ENCODE assay signal across 1 cellular context in the genomic region with DNA sequence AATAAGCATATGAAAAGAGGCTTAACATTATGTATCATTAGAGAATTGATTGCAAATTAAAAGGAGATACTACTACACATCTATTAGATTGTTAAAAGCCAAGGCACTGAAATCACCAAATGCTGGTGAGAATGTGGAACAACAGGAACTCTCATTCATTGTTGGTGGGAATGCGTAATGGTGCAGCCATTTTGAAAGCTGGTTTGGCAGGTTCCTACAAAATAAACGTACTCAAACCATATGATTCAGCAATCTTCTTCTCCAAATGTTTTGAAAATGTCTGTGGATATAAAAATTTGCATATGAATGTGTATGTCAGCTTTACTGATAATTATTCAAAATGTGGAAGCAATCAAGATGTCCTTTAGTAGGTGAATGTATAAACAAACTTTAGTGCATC.
TF ChIP-seq lines count a peak whose summit lies in the region.

No MANE protein-coding gene starts in this region.

TF ChIP-seq in GM23338, 12 proteins besides CTCF, POLR2A, EP300 and RAD21 (continued from another document):
- TF ChIP-seq, protein P1, sequence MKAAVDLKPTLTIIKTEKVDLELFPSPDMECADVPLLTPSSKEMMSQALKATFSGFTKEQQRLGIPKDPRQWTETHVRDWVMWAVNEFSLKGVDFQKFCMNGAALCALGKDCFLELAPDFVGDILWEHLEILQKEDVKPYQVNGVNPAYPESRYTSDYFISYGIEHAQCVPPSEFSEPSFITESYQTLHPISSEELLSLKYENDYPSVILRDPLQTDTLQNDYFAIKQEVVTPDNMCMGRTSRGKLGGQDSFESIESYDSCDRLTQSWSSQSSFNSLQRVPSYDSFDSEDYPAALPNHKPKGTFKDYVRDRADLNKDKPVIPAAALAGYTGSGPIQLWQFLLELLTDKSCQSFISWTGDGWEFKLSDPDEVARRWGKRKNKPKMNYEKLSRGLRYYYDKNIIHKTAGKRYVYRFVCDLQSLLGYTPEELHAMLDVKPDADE (IDR thresholded peaks at IDR 0.05): no peak
